1 cellular context compared by ENCODE assay signal in the genomic region with DNA sequence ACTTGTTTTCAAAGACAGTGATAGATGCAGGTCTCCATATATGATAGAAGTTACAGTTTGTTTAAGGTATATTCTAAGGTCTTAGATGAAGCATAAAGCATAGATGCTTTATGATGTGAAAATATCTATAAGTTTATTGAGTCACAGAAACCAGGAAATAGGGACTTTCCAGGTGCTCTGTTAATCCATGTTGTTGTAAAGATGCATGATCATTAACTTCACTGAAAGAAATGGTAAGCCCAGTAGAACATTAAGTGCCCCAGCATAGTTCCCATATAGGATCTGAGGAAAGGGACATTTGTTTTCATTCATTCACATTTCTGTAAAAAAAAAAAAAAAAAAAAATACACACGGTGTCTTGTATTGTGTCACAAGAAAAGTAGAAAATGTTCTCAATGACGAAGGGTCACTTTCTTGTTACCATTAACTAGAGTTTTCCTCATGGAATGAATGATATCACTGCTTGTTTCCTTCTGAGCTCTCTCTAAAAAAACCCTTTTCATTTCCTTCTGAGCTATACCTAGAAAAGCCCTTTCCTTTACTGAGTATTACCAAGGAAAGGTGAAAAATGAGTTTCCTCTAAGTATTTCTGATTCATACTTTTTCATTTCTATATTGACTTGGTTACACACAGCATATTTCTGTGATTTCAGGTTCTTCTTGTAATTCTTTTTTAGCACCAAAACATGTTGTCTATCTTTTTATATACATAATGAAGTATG.
TF ChIP-seq lines count a peak whose summit lies in the region.

No MANE protein-coding gene starts in this region.

TF ChIP-seq in GM23338, 12 proteins besides CTCF, POLR2A, EP300 and RAD21 (continued from another document):
- TF ChIP-seq POLR2AphosphoS5 (IDR thresholded peaks at IDR 0.05; ENCODE audit: low read depth) (no peak), JUNB (IDR thresholded peaks at IDR 0.05; ENCODE audit: unreplicated experiment) (no peak), STAT1 (IDR thresholded peaks at IDR 0.05; ENCODE audit: unreplicated experiment) (no peak), ETS1 (IDR thresholded peaks at IDR 0.05) (no peak), ZNF462 (CRISPR knock-in tag; IDR thresholded peaks at IDR 0.05) (no peak)
TF ChIP-seq in GM23338: peak in this region for 0.
